Comparison of ENCODE assay signal across 9 cellular contexts in the genomic region with DNA sequence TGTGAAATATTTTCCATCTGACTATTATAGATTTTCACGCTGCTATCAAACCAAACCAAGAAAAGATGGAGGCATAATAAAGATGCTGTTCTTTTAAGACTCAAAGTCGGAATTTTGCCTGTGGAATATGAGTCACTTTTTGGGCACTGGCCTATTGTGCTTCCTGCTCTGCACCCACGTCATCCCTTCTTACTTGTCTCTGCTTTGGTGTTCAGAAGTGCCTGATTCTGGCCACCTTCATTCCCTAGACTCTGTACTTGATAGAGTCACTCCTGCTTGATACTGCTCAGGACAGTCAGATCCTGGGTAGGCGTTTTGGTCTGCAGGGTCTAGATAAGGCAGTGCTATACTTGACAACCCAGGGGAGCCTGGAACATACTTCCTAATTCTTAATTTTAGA. TPM values are rescaled to one million over a fixed set of nuclear protein-coding genes. Genes with fewer than 3 reads are reported as not detected.
A peak's percentile ranks its signal among the peaks of the same experiment; 100 is the strongest.
DNase-seq lines count a peak whose midpoint lies in the region; ATAC-seq and TF ChIP-seq lines count a peak whose summit lies in the region.
"Had no signal": no experiment of that assay in that cellular context is flagged by ENCODE, and none has a peak within 500 bp of the region (broad histone marks: within the 10 kb centered on the region; RNA-seq: fewer than 3 reads in every experiment).

No MANE protein-coding gene starts in this region.

- POLR2A ChIA-PET in T-cell (lab: Charles Lee) (no interaction called here), GM10248 (lab: Yijun Ruan, JAX) (no interaction called here)

- H3K36me3 Mint-ChIP-seq in T-cell, result no peaks in the 10 kb centered on the region
- H3K36me3 Mint-ChIP-seq in activated naive CD4-positive, alpha-beta T cell treated with anti-CD3 and anti-CD28 coated beads, Interleukin-2, amount 10 ng/mL, durations not matched to agents 7 days and 5 days, result peaks cover 5% of the 10 kb centered on the region
- H3K36me3 Mint-ChIP-seq: activated naive CD8-positive, alpha-beta T cell had no signal

- peaks cover 28 to 38% of the 10 kb centered on the region in 2 donors for H3K27me3 Mint-ChIP-seq in T-cell
- H3K27me3 Mint-ChIP-seq in activated naive CD4-positive, alpha-beta T cell treated with anti-CD3 and anti-CD28 coated beads, Interleukin-2, amount 10 ng/mL, durations not matched to agents 7 days and 5 days, result peaks cover 41% of the 10 kb centered on the region

- peak; percentile 39 for DNase-seq in Ammon's horn (ENCODE audit: low spot score)
- DNase-seq in astrocyte of the hippocampus (ENCODE audit: low read depth, low spot score), result peak; percentile 72
- DNase-seq in middle frontal gyrus (ENCODE audit: extremely low spot score, low spot score), result peak; percentile 52
- no peak for DNase-seq in T-cell
- DNase-seq in GM10248 (ENCODE audit: extremely low spot score), result no peak
- DNase-seq in DMS 273 (lab: John Stamatoyannopoulos, UW; ENCODE audit: unreplicated experiment), result no peak
- no peak for DNase-seq in activated naive CD4-positive, alpha-beta T cell treated with anti-CD3 and anti-CD28 coated beads, Interleukin-2, amount 10 ng/mL, durations not matched to agents 7 days and 5 days

- no peak overlapping the region for H3K27ac Mint-ChIP-seq in T-cell
- H3K27ac Mint-ChIP-seq in activated naive CD4-positive, alpha-beta T cell treated with anti-CD3 and anti-CD28 coated beads, Interleukin-2, amount 10 ng/mL, durations not matched to agents 7 days and 5 days, result no peak overlapping the region
- H3K27ac Mint-ChIP-seq: activated naive CD8-positive, alpha-beta T cell had no signal

- no peak overlapping the region for H3K4me3 Mint-ChIP-seq in T-cell
- H3K4me3 Mint-ChIP-seq in activated naive CD4-positive, alpha-beta T cell treated with anti-CD3 and anti-CD28 coated beads, Interleukin-2, amount 10 ng/mL, durations not matched to agents 7 days and 5 days, result no peak overlapping the region
- H3K4me3 Mint-ChIP-seq: activated naive CD8-positive, alpha-beta T cell had no signal

- CTCF ChIA-PET in T-cell (lab: Charles Lee) (no interaction called here), GM10248 (lab: Yijun Ruan, JAX) (no interaction called here)
- CTCF ChIA-PET in activated naive CD4-positive, alpha-beta T cell treated with anti-CD3 and anti-CD28 coated beads, Interleukin-2, amount 10 ng/mL, durations not matched to agents 7 days and 5 days (lab: Charles Lee), result no interaction called here

- H3K4me1 Mint-ChIP-seq in T-cell, result peaks cover 5 to 24% (median 16%) of the 10 kb centered on the region in 3 donors
- peaks cover 13% of the 10 kb centered on the region for H3K4me1 Mint-ChIP-seq in activated naive CD4-positive, alpha-beta T cell treated with anti-CD3 and anti-CD28 coated beads, Interleukin-2, amount 10 ng/mL, durations not matched to agents 7 days and 5 days

- no peak for TF ChIP-seq CTCF in GM10248 (IDR thresholded peaks at IDR 0.05; ENCODE audit: control extremely low read depth, extremely low read depth, low read depth, missing control alignments)

- H3K9me3 Mint-ChIP-seq in T-cell, result peaks cover 0 to 3% (median 3%) of the 10 kb centered on the region in 3 donors
- H3K9me3 Mint-ChIP-seq in activated naive CD4-positive, alpha-beta T cell treated with anti-CD3 and anti-CD28 coated beads, Interleukin-2, amount 10 ng/mL, durations not matched to agents 7 days and 5 days, result no peaks in the 10 kb centered on the region

- peak; percentile 17 for ATAC-seq in HG02798 (IDR thresholded peaks at IDR 0.05; ENCODE audit: poor library complexity, unreplicated experiment)
- ATAC-seq in T-cell (replicated peaks in 1 of 4), result no peak

RNA-seq across cellular contexts. Expression of a gene that starts 1.9 kb away (rescaled TPM):
- total RNA-seq in T-cell, result 1 to 10 TPM in 4 of 5 donors, under 1 TPM in 1; 0.47 to 2.3 (median 1.8) TPM

Comparison
In these comparisons a context has a peak if more than half of its experiments do, and no peak if none do; other contexts are left out.
1. DNase-seq: peak in Ammon's horn (single experiment), astrocyte of the hippocampus (single experiment) and middle frontal gyrus (single experiment); none in T-cell (0 of 34), GM10248 (single experiment), DMS 273 (single experiment) and activated naive CD4-positive, alpha-beta T cell treated with anti-CD3 and anti-CD28 coated beads, Interleukin-2, amount 10 ng/mL, durations not matched to agents 7 days and 5 days (single experiment).